8 cellular contexts compared by ENCODE assay signal in genomic region chr10:78033623-78034470, GRCh38. TPM values are rescaled to one million over a fixed set of nuclear protein-coding genes. Genes with fewer than 3 reads are reported as not detected.
DNase-seq lines count a peak whose midpoint lies in the region; ATAC-seq and TF ChIP-seq lines count a peak whose summit lies in the region.

Gene RPS24 (plus strand): TSS chr10:78033863. CDS start chr10:78033902, 39 bp downstream.

- H3K4me1 ChIP-seq in Karpas-422 (ENCODE audit: low read length) (peaks cover 53% of the 10 kb centered on the region), esophagus squamous epithelium (peaks cover 16 to 61% (median 32%) of the 10 kb centered on the region in 3 donors)

- H3K27me3 ChIP-seq in Karpas-422 (ENCODE audit: low read length), result no peaks in the 10 kb centered on the region
- H3K27me3 ChIP-seq in esophagus squamous epithelium, result no peaks in the 10 kb centered on the region

- H3K79me2 ChIP-seq in Karpas-422 (ENCODE audit: low read length), result peaks cover 35% of the 10 kb centered on the region

- WGBS in esophagus squamous epithelium, 2 donors, result 0 to 1% methylated on average over 14 to 18 of the region's 55 CpGs

- peak in 1 of 6 experiments; percentile 6 for TF ChIP-seq CTCF in esophagus squamous epithelium (IDR thresholded peaks at IDR 0.05)

- H3K9me3 ChIP-seq in Karpas-422 (ENCODE audit: low read length) (no peaks in the 10 kb centered on the region), esophagus squamous epithelium (no peaks in the 10 kb centered on the region)

- ATAC-seq in GM21825 (IDR thresholded peaks at IDR 0.05; ENCODE audit: unreplicated experiment), result peak; percentile 88

- intact Hi-C loops in esophagus squamous epithelium (cut with DNase I), result no loop called here

- peaks cover 45% of the 10 kb centered on the region for H4K20me1 ChIP-seq in Karpas-422 (ENCODE audit: insufficient read depth, low read depth, low read length)

- DNase-seq in DMS79 treated with DMSO at 0.1 percent for 48 hours (lab: John Stamatoyannopoulos, UW) (peak; percentile 92), Karpas-422 (peak; percentile 99), RKO (ENCODE audit: low spot score) (peak; percentile 98), activated T-helper 1 cell treated with Interleukin-2 at 50 U/mL for 16 hours (ENCODE audit: low read depth) (peak; percentile 89), esophagus squamous epithelium (lab: John Stamatoyannopoulos, UW) (peak; percentile 72), myocyte (ENCODE audit: low read depth) (peak; percentile 97)
- DNase-seq in stimulated activated CD8-positive, alpha-beta memory T cell treated with anti-CD3 and anti-CD28 coated beads, Interleukin-7, amount 100 ng/mL, for 48 hours (ENCODE audit: extremely low read depth in 1 of 2, low read depth in 1 of 2), result peak; percentile 82 to 90

- peaks cover 45% of the 10 kb centered on the region for H3K36me3 ChIP-seq in Karpas-422 (ENCODE audit: insufficient read depth, low read length)
- H3K36me3 ChIP-seq in esophagus squamous epithelium, result peaks cover 10 to 39% (median 13%) of the 10 kb centered on the region in 3 donors

- H3K4me3 ChIP-seq in Karpas-422 (ENCODE audit: low read length) (peak within 1 kb of the TSS; percentile 93), esophagus squamous epithelium (peak within 1 kb of the TSS; percentile 68 to 88 (median 85))

- H2AFZ ChIP-seq in Karpas-422 (ENCODE audit: low read length), result 0 out of 2 replicates have a peak within 1 kb of the TSS, but pooled peaks have one; percentile 55

- H3K9me2 ChIP-seq in Karpas-422 (replicated peaks; ENCODE audit: insufficient read depth, low read length), result no peaks in the 10 kb centered on the region

- H3K27ac ChIP-seq in Karpas-422 (ENCODE audit: low read length) (peak within 1 kb of the TSS; percentile 80), esophagus squamous epithelium (peak within 1 kb of the TSS; percentile 84 to 90 (median 84))

- peak within 1 kb of the TSS; percentile 93 for H3K4me2 ChIP-seq in Karpas-422 (ENCODE audit: low read depth, low read length, poor library complexity, severe bottlenecking)

- peak in 2 of 4 donors; percentile 79 to 81 for TF ChIP-seq POLR2A in esophagus squamous epithelium (IDR thresholded peaks at IDR 0.05)

- peak within 1 kb of the TSS; percentile 85 for H3K9ac ChIP-seq in Karpas-422 (ENCODE audit: low read length)

RNA-seq across cellular contexts. Expression of gene RPS24, which starts in this region (rescaled TPM):
- total RNA-seq in Karpas-422 (2014; rRNA removed; shearing (Covaris generic); ENCODE audit: low replicate concordance), result 2,812 and 3,158 TPM in 2 replicates
- total RNA-seq in esophagus squamous epithelium (1,000 to 10,000 TPM; 1,266 to 3,992 (median 2,440) TPM), myocyte (1,781 and 1,980 TPM in 2 replicates)
- polyA plus RNA-seq in myocyte (2012), result 1,478 TPM

Comparison
In these comparisons a context has a peak if more than half of its experiments do, and no peak if none do; other contexts are left out.
1. Peak in every context shown above with its lines: DNase-seq, ATAC-seq, H3K4me3 ChIP-seq and H3K27ac ChIP-seq.